In genomic region chr9:90433398-90433890, GRCh38 we compare ENCODE assay signal across 12 cellular contexts.
DNase-seq lines count a peak whose midpoint lies in the region; ATAC-seq and TF ChIP-seq lines count a peak whose summit lies in the region.
"Had no signal": no experiment of that assay in that cellular context is flagged by ENCODE, and none has a peak within 500 bp of the region (broad histone marks: within the 10 kb centered on the region; RNA-seq: fewer than 3 reads in every experiment).

No MANE protein-coding gene starts in this region.

- TF ChIP-seq CTCF in nephron progenitor cell (IDR thresholded peaks at IDR 0.05): no peak
- TF ChIP-seq CTCF in CD8-positive, alpha-beta T cell (IDR thresholded peaks at IDR 0.05): no peak

- no peaks in the 10 kb centered on the region for H3K9me3 ChIP-seq in CD8-positive, alpha-beta T cell (ENCODE audit: low read length)

- H3K36me3 Mint-ChIP-seq in nephron progenitor cell (ENCODE audit: low read depth): no peaks in the 10 kb centered on the region
- no peaks in the 10 kb centered on the region for H3K36me3 Mint-ChIP-seq in CD8-positive, alpha-beta T cell
- H3K36me3 Mint-ChIP-seq: activated CD8-positive, alpha-beta memory T cell treated with anti-CD3 and anti-CD28 coated beads, Interleukin-2, amount 10 ng/mL, durations not matched to agents 7 days and 5 days had no signal

- no peak overlapping the region for H3K4me3 ChIP-seq in CD8-positive, alpha-beta T cell (ENCODE audit: low read depth, low read length)

- H3K27ac Mint-ChIP-seq in nephron progenitor cell: peak overlapping the region; percentile 73
- no peak overlapping the region for H3K27ac Mint-ChIP-seq in CD8-positive, alpha-beta T cell
- H3K27ac Mint-ChIP-seq: activated CD8-positive, alpha-beta memory T cell treated with anti-CD3 and anti-CD28 coated beads, Interleukin-2, amount 10 ng/mL, durations not matched to agents 7 days and 5 days had no signal

- CTCF ChIA-PET in CD8-positive, alpha-beta T cell (lab: Charles Lee): no interaction called here

- peak; percentile 74 for DNase-seq in DMS53 (lab: John Stamatoyannopoulos, UW)
- DNase-seq in NCI-H510A treated with DMSO at 0.1 percent for 48 hours (lab: John Stamatoyannopoulos, UW): peak; percentile 76
- peak; percentile 77 for DNase-seq in nephron progenitor cell
- no peak for DNase-seq in CD8-positive, alpha-beta T cell
- DNase-seq in SKM-1 treated with dmso at 0.1 percent for 144 hours (lab: John Stamatoyannopoulos, UW; ENCODE audit: unreplicated experiment): no peak
- DNase-seq in NCI-H1436 treated with DMSO at 0.1 percent for 48 hours (lab: John Stamatoyannopoulos, UW): no peak
- no peak for DNase-seq in effector CD8-positive, alpha-beta T cell (lab: John Stamatoyannopoulos, UW)
- DNase-seq: activated CD8-positive, alpha-beta memory T cell treated with anti-CD3 and anti-CD28 coated beads, Interleukin-2, amount 10 ng/mL, durations not matched to agents 7 days and 5 days; DND-41; effector memory CD4-positive, alpha-beta T cell; occipital lobe had no signal

- H3K27me3 ChIP-seq in CD8-positive, alpha-beta T cell (ENCODE audit: insufficient read depth, low read length): peaks cover 6% of the 10 kb centered on the region

- H3K9me3 Mint-ChIP-seq in nephron progenitor cell: peaks cover 3% of the 10 kb centered on the region
- H3K9me3 Mint-ChIP-seq in CD8-positive, alpha-beta T cell: no peaks in the 10 kb centered on the region

- intact Hi-C loops in CD8-positive, alpha-beta T cell (cut with DNase I, micrococcal nuclease): no loop called here

- POLR2A ChIA-PET in CD8-positive, alpha-beta T cell (lab: Charles Lee): no interaction called here

- peak overlapping the region; percentile 81 for H3K4me3 Mint-ChIP-seq in nephron progenitor cell
- H3K4me3 Mint-ChIP-seq in CD8-positive, alpha-beta T cell: no peak overlapping the region
- H3K4me3 Mint-ChIP-seq: activated CD8-positive, alpha-beta memory T cell treated with anti-CD3 and anti-CD28 coated beads, Interleukin-2, amount 10 ng/mL, durations not matched to agents 7 days and 5 days had no signal

- H3K27ac ChIP-seq in CD8-positive, alpha-beta T cell (ENCODE audit: low read depth, low read length): no peak overlapping the region

- H3K27me3 Mint-ChIP-seq in nephron progenitor cell (ENCODE audit: low read depth, poor library complexity): peaks cover 6% of the 10 kb centered on the region
- H3K27me3 Mint-ChIP-seq in CD8-positive, alpha-beta T cell (ENCODE audit: low read depth): peaks cover 15% of the 10 kb centered on the region

- peak; percentile 97 for ATAC-seq in esophagus mucosa
- no peak for ATAC-seq in CD8-positive, alpha-beta T cell
- ATAC-seq: activated CD8-positive, alpha-beta memory T cell treated with anti-CD3 and anti-CD28 coated beads, Interleukin-2, amount 10 ng/mL, durations not matched to agents 7 days and 5 days had no signal

- no peaks in the 10 kb centered on the region for H3K4me1 ChIP-seq in CD8-positive, alpha-beta T cell (ENCODE audit: insufficient read depth, low read length)

- peaks cover 28% of the 10 kb centered on the region for H3K4me1 Mint-ChIP-seq in nephron progenitor cell
- no peaks in the 10 kb centered on the region for H3K4me1 Mint-ChIP-seq in CD8-positive, alpha-beta T cell (ENCODE audit: low read depth)
- H3K4me1 Mint-ChIP-seq: activated CD8-positive, alpha-beta memory T cell treated with anti-CD3 and anti-CD28 coated beads, Interleukin-2, amount 10 ng/mL, durations not matched to agents 7 days and 5 days had no signal

- no peaks in the 10 kb centered on the region for H3K36me3 ChIP-seq in CD8-positive, alpha-beta T cell (ENCODE audit: insufficient read depth, low read length)

Comparison
In these comparisons a context has a peak if more than half of its experiments do, and no peak if none do; other contexts are left out.
1. DNase-seq: peak in DMS53 (single experiment), NCI-H510A treated with DMSO at 0.1 percent for 48 hours (single experiment) and nephron progenitor cell (single experiment); none in CD8-positive, alpha-beta T cell (0 of 7), SKM-1 treated with dmso at 0.1 percent for 144 hours (single experiment), NCI-H1436 treated with DMSO at 0.1 percent for 48 hours (single experiment) and effector CD8-positive, alpha-beta T cell (single experiment).